9 cellular contexts compared by ENCODE assay signal in genomic region chr6:72084992-72085569, GRCh38.
DNase-seq lines count a peak whose midpoint lies in the region; ATAC-seq, FAIRE-seq and TF ChIP-seq lines count a peak whose summit lies in the region.
"Had no signal": no experiment of that assay in that cellular context is flagged by ENCODE, and none has a peak within 500 bp of the region (broad histone marks: within the 10 kb centered on the region; RNA-seq: fewer than 3 reads in every experiment).

No MANE protein-coding gene starts in this region.

- TF ChIP-seq POLR2A in NB4 (IDR thresholded peaks at IDR 0.05; ENCODE audit: extremely low read depth, insufficient read length): no peak

- no peaks in the 10 kb centered on the region for H3K27me3 Mint-ChIP-seq in brain

- peaks cover 0 to 4% (median 0%) of the 10 kb centered on the region in 5 experiments for H3K9me3 Mint-ChIP-seq in brain

- H3K36me3 Mint-ChIP-seq in brain: no peaks in the 10 kb centered on the region

- H3K4me1 Mint-ChIP-seq in brain: peaks cover 30% of the 10 kb centered on the region

- H3K27ac Mint-ChIP-seq in brain: no peak overlapping the region

- TF ChIP-seq CTCF in NB4 (IDR thresholded peaks at IDR 0.05; ENCODE audit: low read depth, low read length): no peak
- TF ChIP-seq CTCF in brain (conservative IDR thresholded peaks at IDR 0.05): peak; percentile 83 to 85

- FAIRE-seq in G401.6 (lab: Jason Lieb, UNC): peak; percentile 97

- no peak overlapping the region for H3K4me3 Mint-ChIP-seq in brain

- no peak for ATAC-seq in HG03039 (IDR thresholded peaks at IDR 0.05; ENCODE audit: unreplicated experiment)
- no peak for ATAC-seq in HG02973 (IDR thresholded peaks at IDR 0.05; ENCODE audit: unreplicated experiment)

- H3K4me3 ChIP-seq in NB4 (ENCODE audit: low read depth, low read length): no peak overlapping the region

- DNase-seq in NB4 (ENCODE audit: low read depth) (peak; percentile 35), midbrain (lab: John Stamatoyannopoulos, UW) (peak; percentile 47), ecto neural progenitor cell (ENCODE audit: low spot score) (no peak)
- no peak for DNase-seq in stimulated activated CD8-positive, alpha-beta memory T cell treated with anti-CD3 and anti-CD28 coated beads, Interleukin-4, amount 100 ng/mL, for 48 hours
- DNase-seq: aorta had no signal

Comparison
In these comparisons a context has a peak if more than half of its experiments do, and no peak if none do; other contexts are left out.
1. DNase-seq: peak in NB4 (single experiment) and midbrain (single experiment); none in stimulated activated CD8-positive, alpha-beta memory T cell treated with anti-CD3 and anti-CD28 coated beads, Interleukin-4, amount 100 ng/mL, for 48 hours (single experiment) and ecto neural progenitor cell (single experiment).